27 cellular contexts compared by ENCODE assay signal in genomic region chr6:67102743-67103142, GRCh38.
"Had no signal": no experiment of that assay in that cellular context is flagged by ENCODE, and none has a peak within 500 bp of the region (broad histone marks: within the 10 kb centered on the region; RNA-seq: fewer than 3 reads in every experiment).

No MANE protein-coding gene starts in this region.

- H3K9me3 ChIP-seq: adrenal gland, ascending aorta, esophagus muscularis mucosa, gastroesophageal sphincter, left lung, lower lobe of right lung, tibial nerve had no signal

- ATAC-seq: effector memory CD8-positive, alpha-beta T cell; gastroesophageal sphincter; left lung; lower lobe of right lung; naive thymus-derived CD8-positive, alpha-beta T cell; right cardiac atrium had no signal

- H3K36me3 ChIP-seq: adrenal gland, ascending aorta, esophagus muscularis mucosa, gastroesophageal sphincter, left lung, lower lobe of right lung, spleen, tibial nerve had no signal

- FAIRE-seq: endothelial cell of umbilical vein had no signal

- H3K27me3 ChIP-seq: adrenal gland, ascending aorta, esophagus muscularis mucosa, gastroesophageal sphincter, left lung, spleen, tibial nerve had no signal

- H3K9ac ChIP-seq: parathyroid adenoma had no signal

- DNase-seq: activated CD4-positive, alpha-beta T cell treated with anti-CD3 and anti-CD28 coated beads for 48 hours; activated CD4-positive, alpha-beta T cell treated with anti-CD3 and anti-CD28 coated beads, Interleukin-2, amount 50 U/mL, for 48 hours; activated CD4-positive, CD25-positive, alpha-beta regulatory T cell; activated CD8-positive, alpha-beta memory T cell treated with anti-CD3 and anti-CD28 coated beads for 24 hours; activated effector memory CD4-positive, alpha-beta T cell treated with anti-CD3 and anti-CD28 coated beads, Interleukin-2, amount 50 U/mL, for 16 hours; activated naive CD4-positive, alpha-beta T cell treated with anti-CD3 and anti-CD28 coated beads for 36 hours; activated naive CD8-positive, alpha-beta T cell treated with anti-CD3 and anti-CD28 coated beads for 36 hours; adrenal gland; caudate nucleus; cortex of kidney; effector memory CD8-positive, alpha-beta T cell; head of caudate nucleus; left lung; lower lobe of right lung; mesenchymal stem cell; naive thymus-derived CD8-positive, alpha-beta T cell; nucleus accumbens; right cardiac atrium; spleen; stimulated activated naive CD4-positive, alpha-beta T cell treated with Interleukin-2 at 50 U/mL for 16 hours; T-helper 1 cell had no signal

- H2AFZ ChIP-seq: parathyroid adenoma had no signal

- H3K4me1 ChIP-seq: adrenal gland, ascending aorta, esophagus muscularis mucosa, gastroesophageal sphincter, left lung, lower lobe of right lung, parathyroid adenoma, spleen, tibial nerve had no signal

- H3K4me3 ChIP-seq: adrenal gland, ascending aorta, esophagus muscularis mucosa, gastroesophageal sphincter, left lung, lower lobe of right lung, spleen, tibial nerve had no signal

- H3K27ac ChIP-seq: adrenal gland, ascending aorta, esophagus muscularis mucosa, gastroesophageal sphincter, left lung, lower lobe of right lung, parathyroid adenoma, spleen, tibial nerve had no signal
